In genomic region chr6:133952815-133953633, GRCh38 we compare ENCODE assay signal across 8 cellular contexts. TPM values are rescaled to one million over a fixed set of nuclear protein-coding genes. Genes with fewer than 3 reads are reported as not detected.
DNase-seq lines count a peak whose midpoint lies in the region; TF ChIP-seq lines count a peak whose summit lies in the region.

Gene TBPL1, plus strand, starts transcription at chr6:133953224. Its CDS starts 26,902 bp downstream, at chr6:133980126.

- H3K27me3 ChIP-seq in MM.1S (replicated peaks; ENCODE audit: insufficient read depth, low read length) = no peaks in the 10 kb centered on the region
- no peaks in the 10 kb centered on the region for H3K27me3 ChIP-seq in stomach

- H3K36me3 ChIP-seq in MM.1S (replicated peaks; ENCODE audit: insufficient read depth, low read length) (no peaks in the 10 kb centered on the region), stomach (no peaks in the 10 kb centered on the region)

- TF ChIP-seq POLR2A in stomach (IDR thresholded peaks at IDR 0.05) = peak in 1 of 4 donors; percentile 34

- intact Hi-C loops in stomach (cut with DNase I; ENCODE audit: low total_unique reads) = no loop called here

- H3K79me2 ChIP-seq in MM.1S (ENCODE audit: low read length) = peaks cover 49% of the 10 kb centered on the region

- peaks cover 2% of the 10 kb centered on the region for H3K9me3 Mint-ChIP-seq in neural crest cell

- peak within 1 kb of the TSS; percentile 97 for H3K4me3 Mint-ChIP-seq in neural crest cell

- H2AFZ ChIP-seq in MM.1S (ENCODE audit: low read length) = peak within 1 kb of the TSS; percentile 85

- peak within 1 kb of the TSS; percentile 85 for H3K4me2 ChIP-seq in MM.1S (ENCODE audit: low read depth, low read length)

- H3K9me3 ChIP-seq in MM.1S (replicated peaks; ENCODE audit: insufficient read depth, low read length) (no peaks in the 10 kb centered on the region), stomach (no peaks in the 10 kb centered on the region)

- H3K36me3 Mint-ChIP-seq in neural crest cell (ENCODE audit: low read depth) = no peaks in the 10 kb centered on the region

- H3K4me1 Mint-ChIP-seq in neural crest cell = peaks cover 50% of the 10 kb centered on the region

- TF ChIP-seq EP300 in stomach (IDR thresholded peaks at IDR 0.05) = no peak

- peaks cover 17% of the 10 kb centered on the region for H3K27me3 Mint-ChIP-seq in neural crest cell (ENCODE audit: low read depth)

- peaks cover 11% of the 10 kb centered on the region for H3F3A ChIP-seq in MM.1S (ENCODE audit: insufficient read depth, low read length)

- H3K9ac ChIP-seq in MM.1S (ENCODE audit: low read length) = peak within 1 kb of the TSS; percentile 73

- DNase-seq in GDM1 (lab: John Stamatoyannopoulos, UW) (peak; percentile 95), HCEC 1CT (peak; percentile 94), MM.1S (peak; percentile 94), SHP77 treated with DMSO at 0.1 percent for 48 hours (lab: John Stamatoyannopoulos, UW) (peak; percentile 83), activated gamma-delta T cell treated with Interleukin-2 at 50 U/mL for 16 hours (peak; percentile 91), foreskin fibroblast (peak; percentile 95 to 98), neural crest cell (ENCODE audit: low read depth, low spot score) (peak; percentile 84), stomach (peak; percentile 91)

- WGBS in stomach, 5 donors = 0 to 1% (median 0%) methylated on average over 57 to 64 of the region's 64 CpGs

- TF ChIP-seq CTCF in MM.1S (IDR thresholded peaks at IDR 0.05; ENCODE audit: low read length) = no peak
- TF ChIP-seq CTCF in foreskin fibroblast (IDR thresholded peaks at IDR 0.05; ENCODE audit: low read depth, low read length) = no peak
- no peak for TF ChIP-seq CTCF in neural crest cell (conservative IDR thresholded peaks at IDR 0.05)
- no peak for TF ChIP-seq CTCF in stomach (IDR thresholded peaks at IDR 0.05)

- H3K9me2 ChIP-seq in MM.1S (replicated peaks; ENCODE audit: insufficient read depth, low read length) = no peaks in the 10 kb centered on the region

- no peaks in the 10 kb centered on the region for H4K20me1 ChIP-seq in MM.1S (ENCODE audit: insufficient read depth, low read length)

- H3K27ac ChIP-seq in MM.1S (ENCODE audit: low read length) = peak within 1 kb of the TSS; percentile 39; the same call in 1 of the 2 replicates
- peak within 1 kb of the TSS; percentile 85 to 97 (median 95) for H3K27ac ChIP-seq in stomach

- H3K4me1 ChIP-seq in MM.1S (ENCODE audit: low read length) = peaks cover 18% of the 10 kb centered on the region; the same call in 1 of the 2 replicates
- peaks cover 24 to 60% (median 36%) of the 10 kb centered on the region in 4 donors for H3K4me1 ChIP-seq in stomach

- H3K27ac Mint-ChIP-seq in neural crest cell (ENCODE audit: unreplicated experiment) = peak within 1 kb of the TSS; percentile 94

- H3K4me3 ChIP-seq in MM.1S (ENCODE audit: low read length) (peak within 1 kb of the TSS; percentile 92), foreskin fibroblast (ENCODE audit: low read depth in 1 of 2, low read length in 2 of 2) (peak within 1 kb of the TSS; percentile 80 to 85), stomach (peak within 1 kb of the TSS; percentile 81 to 94 (median 93))

RNA-seq across cellular contexts. Expression of gene TBPL1, which starts in this region (rescaled TPM):
- 50.2 and 53.2 TPM in 2 replicates for total RNA-seq in neural crest cell
- 10 to 100 TPM in 2 of 5 donors, 1 to 10 TPM in 1, under 1 TPM in 2; 0.29 to 67.7 (median 6.5) TPM for total RNA-seq in stomach
- 10 to 100 TPM; 23.1 to 29.6 (median 26.1) TPM for polyA plus RNA-seq in stomach

Comparison
In these comparisons a context has a peak if more than half of its experiments do, and no peak if none do; other contexts are left out.
1. Peak in every context shown above with its lines: DNase-seq, H3K4me3 ChIP-seq and H3K27ac ChIP-seq.